ENCODE assay signal across 20 cellular contexts in the genomic region with DNA sequence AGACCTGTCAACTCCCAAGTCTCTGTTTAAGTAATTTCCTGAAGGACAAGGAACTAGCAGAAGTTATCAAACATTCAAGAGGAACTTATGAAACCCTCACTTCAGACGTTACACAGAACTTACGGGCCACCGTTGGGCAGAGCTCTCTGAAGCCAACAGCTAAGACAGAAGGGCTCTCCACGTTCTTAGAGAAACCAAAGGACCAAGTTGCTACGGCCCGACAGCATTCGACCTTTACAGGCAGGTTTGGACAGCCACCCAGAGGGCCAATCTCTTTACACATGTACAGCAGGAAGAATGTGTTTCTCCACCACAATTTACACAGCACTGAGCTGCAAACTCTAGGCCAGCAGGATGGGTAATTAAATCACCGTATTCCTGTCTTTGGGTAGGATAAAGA.
"Had no signal": no experiment of that assay in that cellular context is flagged by ENCODE, and none has a peak within 500 bp of the region (broad histone marks: within the 10 kb centered on the region; RNA-seq: fewer than 3 reads in every experiment).

No MANE protein-coding gene starts in this region.

- H3K4me1 Mint-ChIP-seq: natural killer cell, neural crest cell had no signal

- H3K27me3 Mint-ChIP-seq: type B pancreatic cell had no signal

- H3K27ac Mint-ChIP-seq: natural killer cell, type B pancreatic cell had no signal

- H3K4me3 ChIP-seq: colonic mucosa, esophagus squamous epithelium, gastroesophageal sphincter, mucosa of descending colon, pancreas, psoas muscle, skin epidermis, thyroid gland, uterus had no signal

- H3K36me3 ChIP-seq: colonic mucosa, esophagus squamous epithelium, gastroesophageal sphincter, pancreas, thyroid gland, uterus had no signal

- H3K9me3 ChIP-seq: colonic mucosa, esophagus squamous epithelium, gastroesophageal sphincter, mucosa of descending colon, pancreas, psoas muscle, thyroid gland, uterus had no signal

- H3K27me3 ChIP-seq: colonic mucosa, esophagus squamous epithelium, gastroesophageal sphincter, pancreas, thyroid gland, uterus had no signal

- H3K36me3 Mint-ChIP-seq: type B pancreatic cell had no signal

- H3K4me1 ChIP-seq: colonic mucosa, esophagus squamous epithelium, gastroesophageal sphincter, pancreas, psoas muscle, thyroid gland, uterus had no signal

- H3K27ac ChIP-seq: colonic mucosa, esophagus squamous epithelium, gastroesophageal sphincter, pancreas, psoas muscle, skin epidermis, thyroid gland, uterus had no signal

- H3K4me3 Mint-ChIP-seq: natural killer cell, neural crest cell, type B pancreatic cell had no signal

- H3K9me3 Mint-ChIP-seq: neural crest cell, type B pancreatic cell had no signal

- DNase-seq: cerebellar nuclear complex; colonic mucosa; dermis blood vessel endothelial cell; esophagus squamous epithelium; foreskin fibroblast; kidney glomerular epithelial cell; mucosa of descending colon; natural killer cell; occipital lobe; psoas muscle; stimulated activated CD4-positive, alpha-beta T cell treated with anti-CD3 and anti-CD28 coated beads, Interleukin-12 subunit alpha, Interleukin-12 subunit beta, amount 100 ng/mL, for 4 hours; stimulated activated CD4-positive, alpha-beta T cell treated with anti-CD3 and anti-CD28 coated beads, Interleukin-2, amount 100 ng/mL, for 48 hours; stimulated activated naive CD4-positive, alpha-beta T cell treated with Interleukin-2 at 50 U/mL for 16 hours; thyroid gland; uterus had no signal
